10 cellular contexts compared by ENCODE assay signal in the genomic region with DNA sequence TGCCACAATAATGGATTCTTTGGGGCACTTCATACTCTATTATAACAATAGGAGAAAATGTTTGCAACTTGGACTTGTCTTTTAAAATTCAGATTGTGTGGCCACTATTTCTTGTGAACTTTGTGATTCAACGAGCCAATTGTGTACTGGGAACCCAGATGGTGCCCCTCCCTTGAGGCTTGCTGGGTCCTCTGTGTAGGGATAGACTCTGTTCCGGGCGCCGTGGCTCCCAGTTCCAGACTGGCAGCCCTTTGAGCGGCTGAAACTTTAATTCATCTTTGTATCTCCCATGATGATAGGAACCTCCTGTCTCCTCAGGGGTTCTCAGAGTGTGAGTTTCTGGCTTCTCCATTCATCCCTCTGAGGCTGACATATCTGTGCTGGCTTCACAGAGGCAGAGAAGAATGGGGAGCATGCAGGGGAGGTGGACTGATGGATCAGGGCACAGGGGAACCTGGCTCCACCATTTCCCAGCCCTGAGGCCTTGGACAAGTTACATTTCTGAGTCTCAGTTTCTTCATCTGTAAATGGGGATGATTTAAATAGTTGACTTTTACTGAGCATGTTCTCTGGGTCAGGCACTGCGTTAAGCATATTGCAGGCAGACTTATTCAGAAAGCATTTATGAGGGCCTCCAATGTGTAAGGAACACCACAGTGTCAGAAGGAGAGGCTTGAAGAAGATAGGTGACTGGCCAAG. TPM values are rescaled to one million over a fixed set of nuclear protein-coding genes. Genes with fewer than 3 reads are reported as not detected.
DNase-seq lines count a peak whose midpoint lies in the region; ATAC-seq and TF ChIP-seq lines count a peak whose summit lies in the region.
"Had no signal": no experiment of that assay in that cellular context is flagged by ENCODE, and none has a peak within 500 bp of the region (broad histone marks: within the 10 kb centered on the region; RNA-seq: fewer than 3 reads in every experiment).

No MANE protein-coding gene starts in this region.

- H3K27ac ChIP-seq in adrenal gland (peak overlapping the region; percentile 62 to 92 (median 90)), mucosa of rectum (ENCODE audit: low read depth in 2 of 2, low read length in 2 of 2) (peak overlapping the region; percentile 89 to 91), tibial nerve (peak overlapping the region in 3 of 4 donors; percentile 86 to 95 (median 88))

- H3K9me3 Mint-ChIP-seq in activated naive CD4-positive, alpha-beta T cell treated with anti-CD3 and anti-CD28 coated beads for 36 hours = peaks cover 8% of the 10 kb centered on the region

- no peak overlapping the region for H3K4me3 ChIP-seq in adrenal gland
- no peak overlapping the region for H3K4me3 ChIP-seq in mucosa of rectum (ENCODE audit: low read length in 2 of 2)
- no peak overlapping the region for H3K4me3 ChIP-seq in tibial nerve
- H3K4me3 ChIP-seq: body of pancreas had no signal

- TF ChIP-seq POLR2A in adrenal gland (IDR thresholded peaks at IDR 0.05) = no peak
- no peak for TF ChIP-seq POLR2A in tibial nerve (IDR thresholded peaks at IDR 0.05)

- H3K36me3 ChIP-seq in adrenal gland (replicated peaks in 1 of 2) (no peaks in the 10 kb centered on the region), mucosa of rectum (ENCODE audit: control insufficient read depth in 2 of 2, insufficient read depth in 2 of 2, low read length in 2 of 2) (no peaks in the 10 kb centered on the region), tibial nerve (peaks cover 0 to 3% (median 0%) of the 10 kb centered on the region in 3 donors)

- no peak for TF ChIP-seq CTCF in adrenal gland (IDR thresholded peaks at IDR 0.05)
- TF ChIP-seq CTCF in tibial nerve (IDR thresholded peaks at IDR 0.05) = no peak
- no peak for TF ChIP-seq CTCF in GM10248 (IDR thresholded peaks at IDR 0.05; ENCODE audit: control extremely low read depth, extremely low read depth, low read depth, missing control alignments)

- H3K27me3 Mint-ChIP-seq in activated naive CD4-positive, alpha-beta T cell treated with anti-CD3 and anti-CD28 coated beads for 36 hours (ENCODE audit: low read depth) = no peaks in the 10 kb centered on the region

- CTCF ChIA-PET in activated naive CD4-positive, alpha-beta T cell treated with anti-CD3 and anti-CD28 coated beads for 36 hours (lab: Charles Lee) = interaction anchor here (1.5 kb wide), 1 partner anchor 16 kb away, joined by 3 read pairs; no protein-coding TSS in a partner anchor
- CTCF ChIA-PET in GM10248 (lab: Yijun Ruan, JAX) = interaction anchor here (2.4 to 5.9 kb wide), 3 partner anchors 9 to 51 kb away, joined by 6 to 50 read pairs (median 30); no protein-coding TSS in a partner anchor

- H3K27ac Mint-ChIP-seq in activated naive CD4-positive, alpha-beta T cell treated with anti-CD3 and anti-CD28 coated beads for 36 hours = peak overlapping the region; percentile 99
- H3K27ac Mint-ChIP-seq: H9 had no signal

- POLR2A ChIA-PET in GM10248 (lab: Yijun Ruan, JAX) = interaction anchor here (0.6 kb wide), 1 partner anchor 33 kb away, joined by 3 read pairs; no protein-coding TSS in a partner anchor

- WGBS in adrenal gland, 4 donors = 77 to 84% (median 83%) methylated on average over 6 of the region's 6 CpGs
- 65 to 73% methylated on average over 6 of the region's 6 CpGs for WGBS in tibial nerve, 2 donors

- DNase-seq in activated naive CD4-positive, alpha-beta T cell treated with anti-CD3 and anti-CD28 coated beads for 36 hours = no peak
- DNase-seq in activated naive CD4-positive, alpha-beta T cell (lab: John Stamatoyannopoulos, UW) = no peak
- DNase-seq in adrenal gland = no peak
- DNase-seq in tibial nerve (ENCODE audit: low spot score in 2 of 2) = no peak
- DNase-seq in GM10248 (ENCODE audit: extremely low spot score) = no peak
- no peak for DNase-seq in left lobe of liver (ENCODE audit: low spot score)
- DNase-seq: H9 had no signal

- no peaks in the 10 kb centered on the region for H3K27me3 ChIP-seq in adrenal gland
- no peaks in the 10 kb centered on the region for H3K27me3 ChIP-seq in mucosa of rectum (ENCODE audit: control insufficient read depth in 2 of 2, insufficient read depth in 2 of 2, low read length in 2 of 2)
- H3K27me3 ChIP-seq in tibial nerve = no peaks in the 10 kb centered on the region
- H3K27me3 ChIP-seq: body of pancreas had no signal

- H3K9ac ChIP-seq in mucosa of rectum (ENCODE audit: low read depth in 1 of 2, low read length in 2 of 2) = no peak overlapping the region

- peaks cover 0 to 9% (median 0%) of the 10 kb centered on the region in 3 donors for H3K9me3 ChIP-seq in adrenal gland (replicated peaks in 1 of 3)
- peaks cover 2% of the 10 kb centered on the region in 2 donors for H3K9me3 ChIP-seq in mucosa of rectum (ENCODE audit: control insufficient read depth in 2 of 2, low read length in 2 of 2)
- H3K9me3 ChIP-seq in tibial nerve = peaks cover 0 to 13% (median 2%) of the 10 kb centered on the region in 4 donors

- H3K36me3 Mint-ChIP-seq in activated naive CD4-positive, alpha-beta T cell treated with anti-CD3 and anti-CD28 coated beads for 36 hours (ENCODE audit: low read depth) = peaks cover 9% of the 10 kb centered on the region

- no peak for TF ChIP-seq EP300 in tibial nerve (IDR thresholded peaks at IDR 0.05)

- intact Hi-C loops in activated naive CD4-positive, alpha-beta T cell treated with anti-CD3 and anti-CD28 coated beads for 36 hours (cut with micrococcal nuclease) = loop anchor here (10.0 kb wide), 1 partner anchor 898 kb away; the partner anchor contains the start of gene DENND4A
- intact Hi-C loops in adrenal gland (cut with DNase I) = loop anchor here in 1 of 2 donors (5.0 kb wide), 1 partner anchor 49 kb away; no protein-coding TSS in a partner anchor

- peaks cover 46 to 67% of the 10 kb centered on the region in 2 donors for H3K4me1 ChIP-seq in adrenal gland (replicated peaks in 1 of 2)
- H3K4me1 ChIP-seq in mucosa of rectum (ENCODE audit: control insufficient read depth in 2 of 2, insufficient read depth in 2 of 2, low read length in 2 of 2) = peaks cover 26 to 30% of the 10 kb centered on the region in 2 donors
- peaks cover 0 to 75% (median 61%) of the 10 kb centered on the region in 4 donors for H3K4me1 ChIP-seq in tibial nerve

- H3K4me1 Mint-ChIP-seq in activated naive CD4-positive, alpha-beta T cell treated with anti-CD3 and anti-CD28 coated beads for 36 hours (ENCODE audit: low read depth) = peaks cover 57% of the 10 kb centered on the region

- H3K4me3 Mint-ChIP-seq in activated naive CD4-positive, alpha-beta T cell treated with anti-CD3 and anti-CD28 coated beads for 36 hours = no peak overlapping the region
- H3K4me3 Mint-ChIP-seq: H9 had no signal

- ATAC-seq in GM18511 (IDR thresholded peaks at IDR 0.05; ENCODE audit: unreplicated experiment) = no peak
- no peak for ATAC-seq in left lobe of liver
- ATAC-seq: body of pancreas had no signal

RNA-seq across cellular contexts. Expression of gene ANKDD1A, which starts 15.2 kb away (rescaled TPM):
- 1 to 10 TPM; 2.3 to 3.1 TPM for total RNA-seq in activated naive CD4-positive, alpha-beta T cell treated with anti-CD3 and anti-CD28 coated beads for 36 hours
- total RNA-seq in adrenal gland = 10 to 100 TPM; 17.2 to 41.7 (median 31.3) TPM
- 10 to 100 TPM; 13.0 to 29.7 (median 23.0) TPM for polyA plus RNA-seq in adrenal gland
- total RNA-seq in tibial nerve = 10 to 100 TPM; 18.2 to 39.3 (median 26.3) TPM
- total RNA-seq in left lobe of liver = 0.38 TPM

RNA-seq across cellular contexts. Expression of gene PLEKHO2, which starts 54.8 kb away (rescaled TPM):
- total RNA-seq in activated naive CD4-positive, alpha-beta T cell treated with anti-CD3 and anti-CD28 coated beads for 36 hours = 10 to 100 TPM; 12.5 to 12.7 TPM
- total RNA-seq in adrenal gland (10 to 100 TPM; 31.3 to 62.9 (median 50.3) TPM), tibial nerve (10 to 100 TPM; 40.8 to 69.9 (median 60.2) TPM), left lobe of liver (4.3 TPM)
- polyA plus RNA-seq in adrenal gland = 10 to 100 TPM; 20.4 to 49.3 (median 33.7) TPM

Comparison
In these comparisons a context has a peak if more than half of its experiments do, and no peak if none do; other contexts are left out.
1. RNA of gene ANKDD1A, which starts 15.2 kb away (total RNA-seq): 17.2 to 41.7 TPM in adrenal gland and 18.2 to 39.3 TPM in tibial nerve; 2.3 to 3.1 TPM in activated naive CD4-positive, alpha-beta T cell treated with anti-CD3 and anti-CD28 coated beads for 36 hours and 0.38 TPM in left lobe of liver (single experiment); every median in the first group is over 4 times any median in the second.
2. Peak in every context shown above with its lines, with median percentiles within 50 percentile points of each other: H3K27ac ChIP-seq.